In genomic region chr11:64644348-64645242, GRCh38 we compare ENCODE assay signal across 9 cellular contexts. TPM values are rescaled to one million over a fixed set of nuclear protein-coding genes. Genes with fewer than 3 reads are reported as not detected.
DNase-seq lines count a peak whose midpoint lies in the region; ATAC-seq and TF ChIP-seq lines count a peak whose summit lies in the region.
"Had no signal": no experiment of that assay in that cellular context is flagged by ENCODE, and none has a peak within 500 bp of the region (broad histone marks: within the 10 kb centered on the region; RNA-seq: fewer than 3 reads in every experiment).

No MANE protein-coding gene starts in this region.

- no peaks in the 10 kb centered on the region for H4K20me1 ChIP-seq in HCT116 (ENCODE audit: insufficient read depth)

- POLR2A ChIA-PET in HCT116 (lab: Charles Lee), result no interaction called here

- peaks cover 27% of the 10 kb centered on the region for H3K27me3 Mint-ChIP-seq in memory B cell
- H3K27me3 Mint-ChIP-seq in Calu3 (ENCODE audit: unreplicated experiment), result peaks cover 64% of the 10 kb centered on the region

- H2AFZ ChIP-seq in HCT116 (ENCODE audit: low read depth, low read length, poor library complexity, severe bottlenecking), result no peak overlapping the region

- TF ChIP-seq CTCF in HCT116 (IDR thresholded peaks at IDR 0.05 in 2 of 3, conservative IDR thresholded peaks at IDR 0.05 in 1 of 3; ENCODE audit: borderline replicate concordance in 1 of 3, insufficient read depth in 1 of 3, low read depth in 2 of 3, low read length in 2 of 3) (peak in 1 of 3 experiments; percentile 34; a peak in 3 of 6 replicates), VCaP (conservative IDR thresholded peaks at IDR 0.05) (peak; percentile 59), Calu3 (IDR thresholded peaks at IDR 0.05; ENCODE audit: unreplicated experiment) (no peak)

- CTCF ChIA-PET in HCT116 (lab: Charles Lee) (interaction anchor here (1.6 to 2.4 kb wide), 3 partner anchors 44 to 288 kb away, joined by 6 to 10 read pairs (median 7); no protein-coding TSS in a partner anchor), Calu3 (lab: Charles Lee) (no interaction called here)

- no peak overlapping the region for H3K27ac Mint-ChIP-seq in memory B cell
- H3K27ac Mint-ChIP-seq in Calu3 (ENCODE audit: unreplicated experiment), result no peak overlapping the region

- H3K36me3 Mint-ChIP-seq in memory B cell (no peaks in the 10 kb centered on the region), Calu3 (ENCODE audit: insufficient read depth, unreplicated experiment) (no peaks in the 10 kb centered on the region)
- H3K36me3 Mint-ChIP-seq: naive thymus-derived CD4-positive, alpha-beta T cell had no signal

- intact Hi-C loops in HCT116 (cut with micrococcal nuclease), result no loop called here
- intact Hi-C loops in Calu3 (cut with micrococcal nuclease; ENCODE audit: unreplicated experiment), result no loop called here

- DNase-seq in EL (peak; percentile 21), HCT116 (ENCODE audit: low read depth, low spot score) (no peak), memory B cell (ENCODE audit: low spot score in 2 of 2) (no peak), MG63 (no peak), Calu3 (no peak), LoVo (ENCODE audit: low spot score) (no peak)
- DNase-seq: naive thymus-derived CD4-positive, alpha-beta T cell had no signal

- H3K9ac ChIP-seq in HCT116 (ENCODE audit: low read length), result no peak overlapping the region

- peak; percentile 68 for ATAC-seq in HCT116
- ATAC-seq in memory B cell (ENCODE audit: low read depth), result peak; percentile 64
- ATAC-seq in HG03280 (IDR thresholded peaks at IDR 0.05; ENCODE audit: unreplicated experiment), result no peak

- no peak for TF ChIP-seq RAD21 in HCT116 (IDR thresholded peaks at IDR 0.05; ENCODE audit: low read depth)

- H3K4me3 ChIP-seq in HCT116 (replicated peaks in 1 of 2; ENCODE audit: low read depth in 1 of 2, low read length in 2 of 2) (no peak overlapping the region), MG63 (no peak overlapping the region)

- H3K9me3 Mint-ChIP-seq in memory B cell, result no peaks in the 10 kb centered on the region
- no peaks in the 10 kb centered on the region for H3K9me3 Mint-ChIP-seq in Calu3 (ENCODE audit: low read depth, unreplicated experiment)
- H3K9me3 Mint-ChIP-seq: naive thymus-derived CD4-positive, alpha-beta T cell had no signal

- RAD21 ChIA-PET in HCT116 (lab: Charles Lee; ENCODE audit: low non-redundant PET in 1 of 2, low total read pairs in 2 of 2, uncharacterized antibody in 2 of 2, unreplicated experiment in 2 of 2), result no interaction called here

- peaks cover 18% of the 10 kb centered on the region for H3K27me3 ChIP-seq in HCT116 (ENCODE audit: insufficient read depth, low read length)
- H3K27me3 ChIP-seq in MG63, result peaks cover 25% of the 10 kb centered on the region

- no peaks in the 10 kb centered on the region for H3K9me3 ChIP-seq in HCT116 (ENCODE audit: control insufficient read depth in 1 of 2, insufficient read depth in 1 of 2, low read depth in 1 of 2, low read length in 2 of 2)
- no peaks in the 10 kb centered on the region for H3K9me3 ChIP-seq in MG63

- H3K36me3 ChIP-seq in HCT116 (ENCODE audit: control insufficient read depth in 1 of 2, insufficient read depth in 2 of 2, low read length in 2 of 2) (no peaks in the 10 kb centered on the region), MG63 (no peaks in the 10 kb centered on the region)

- no peaks in the 10 kb centered on the region for H3K9me2 ChIP-seq in HCT116 (ENCODE audit: insufficient read depth)

- no peak for TF ChIP-seq POLR2A in HCT116 (IDR thresholded peaks at IDR 0.05; ENCODE audit: borderline replicate concordance, extremely low read depth, insufficient read depth, insufficient read length)

- H3K27ac ChIP-seq in HCT116 (ENCODE audit: low read depth, low read length) (no peak overlapping the region), VCaP (peak overlapping the region; percentile 44; the same call in 1 of the 2 replicates)

- H3K4me1 Mint-ChIP-seq in memory B cell (peaks cover 7% of the 10 kb centered on the region), Calu3 (ENCODE audit: low read depth, unreplicated experiment) (no peaks in the 10 kb centered on the region)

- BruUV-seq in HCT116 (replicated peaks; lab: Mats Ljungman, UMichigan) (no TSS peak), Calu3 (replicated peaks; lab: Mats Ljungman, UMichigan) (no TSS peak)

- H3K4me3 Mint-ChIP-seq in memory B cell (no peak overlapping the region), Calu3 (ENCODE audit: low read depth, unreplicated experiment) (no peak overlapping the region)

- no peak overlapping the region for H3K4me2 ChIP-seq in HCT116 (ENCODE audit: low read length)

- H3K4me1 ChIP-seq in HCT116 (ENCODE audit: control insufficient read depth in 1 of 2, insufficient read depth in 2 of 2, low read length in 2 of 2), result no peaks in the 10 kb centered on the region

- no peaks in the 10 kb centered on the region for H3K79me2 ChIP-seq in HCT116 (ENCODE audit: insufficient read depth, low read length)

TF ChIP-seq in HCT116, 20 proteins besides CTCF, POLR2A, EP300 and RAD21:
- TF ChIP-seq SRF (IDR thresholded peaks at IDR 0.05; ENCODE audit: low read depth) (no peak), SIN3A (IDR thresholded peaks at IDR 0.05; ENCODE audit: low read depth) (no peak), EZH2phosphoT487 (IDR thresholded peaks at IDR 0.05; ENCODE audit: borderline replicate concordance) (no peak), ZBTB33 (IDR thresholded peaks at IDR 0.05; ENCODE audit: extremely low read depth, insufficient replicate concordance, low read length) (no peak), FOSL1 (IDR thresholded peaks at IDR 0.05; ENCODE audit: low read depth) (no peak), YY1 (IDR thresholded peaks at IDR 0.05; ENCODE audit: extremely low read depth, insufficient replicate concordance, low read depth, low read length) (no peak)

RNA-seq across cellular contexts. Expression of gene SLC22A12, which starts 53.6 kb away (rescaled TPM):
- total RNA-seq in HCT116 (2021; ENCODE audit: unreplicated experiment) (not detected), Calu3 (2022) (not detected in 2 replicates)
- not detected in 2 replicates for polyA plus RNA-seq in HCT116 (2012)
- total RNA-seq in MG63 (2014; rRNA removed; shearing (Covaris generic); ENCODE audit: low replicate concordance), result not detected in 2 replicates
- total RNA-seq: naive thymus-derived CD4-positive, alpha-beta T cell had no signal
- polyA plus RNA-seq: naive thymus-derived CD4-positive, alpha-beta T cell had no signal
